Comparison of ENCODE assay signal across 21 cellular contexts in the genomic region with DNA sequence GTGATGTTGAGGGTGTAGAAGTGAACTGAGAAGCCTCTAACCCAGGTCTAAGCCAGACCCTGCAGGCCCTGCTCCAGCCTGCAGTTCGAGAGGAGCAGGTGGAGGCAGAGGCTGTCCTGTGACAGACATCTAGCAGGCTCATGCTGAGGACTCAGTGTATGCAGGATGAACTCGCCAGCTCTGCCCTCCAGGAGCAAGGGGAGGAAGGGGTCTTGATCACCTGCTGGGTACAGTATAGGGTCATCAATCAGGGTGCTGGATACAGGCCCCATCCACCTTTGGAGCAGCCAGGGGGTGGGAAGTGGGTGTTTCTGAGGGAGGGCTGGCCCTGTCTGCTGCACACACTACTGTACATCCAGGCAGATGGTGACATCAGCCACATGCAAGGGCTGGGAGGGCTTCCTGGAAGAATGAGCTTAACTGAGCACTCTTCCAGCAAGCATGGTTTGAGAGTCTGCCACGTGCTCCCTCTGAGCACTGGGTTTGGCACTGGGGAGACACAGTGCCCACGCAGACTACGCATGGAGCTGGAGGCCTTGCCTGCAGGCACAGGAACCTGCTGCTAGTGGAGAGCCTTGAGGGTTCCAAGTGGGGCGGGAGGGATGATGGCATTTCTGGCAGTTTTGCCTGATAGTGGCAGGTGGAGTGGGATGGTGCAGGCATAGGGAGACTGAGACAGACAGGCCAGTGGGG. TPM values are rescaled to one million over a fixed set of nuclear protein-coding genes. Genes with fewer than 3 reads are reported as not detected.
"Had no signal": no experiment of that assay in that cellular context is flagged by ENCODE, and none has a peak within 500 bp of the region (broad histone marks: within the 10 kb centered on the region; RNA-seq: fewer than 3 reads in every experiment).

No MANE protein-coding gene starts in this region.

- H3K4me1 Mint-ChIP-seq: activated naive CD8-positive, alpha-beta T cell treated with anti-CD3 and anti-CD28 coated beads for 36 hours had no signal

- H3K4me3 Mint-ChIP-seq: activated CD4-positive, alpha-beta T cell treated with anti-CD3 and anti-CD28 coated beads, Interleukin-2, amount 10 ng/mL, durations not matched to agents 24 days and 14 days; activated naive CD8-positive, alpha-beta T cell treated with anti-CD3 and anti-CD28 coated beads for 36 hours; activated T-cell treated with anti-CD3 and anti-CD28 coated beads, Interleukin-2, amount 50 U/mL, for 72 hours; dendritic cell treated with granulocyte-macrophage colony-stimulating factor and Interleukin-4, amounts not matched to agents 40 ng/mL and 50 ng/mL, for 4 days; effector memory CD8-positive, alpha-beta T cell had no signal

- ATAC-seq: activated T-cell treated with anti-CD3 and anti-CD28 coated beads, Interleukin-2, amount 50 U/mL, for 72 hours; effector memory CD8-positive, alpha-beta T cell; gastrocnemius medialis; left lung had no signal

- H3K36me3 ChIP-seq: gastrocnemius medialis, left lung, right atrium auricular region, transverse colon had no signal

- DNase-seq: activated CD4-positive, alpha-beta T cell treated with anti-CD3 and anti-CD28 coated beads, Interleukin-2, amount 10 ng/mL, durations not matched to agents 24 days and 14 days; activated CD4-positive, CD25-positive, alpha-beta regulatory T cell; activated CD8-positive, alpha-beta memory T cell treated with anti-CD3 and anti-CD28 coated beads, Interleukin-2, amount 50 U/mL, for 48 hours; activated naive CD8-positive, alpha-beta T cell treated with anti-CD3 and anti-CD28 coated beads for 36 hours; activated T-cell treated with anti-CD3 and anti-CD28 coated beads, Interleukin-2, amount 50 U/mL, for 72 hours; effector memory CD8-positive, alpha-beta T cell; gastrocnemius medialis; islet precursor cell; left lung; mammary epithelial cell; naive B cell; stimulated activated CD4-positive, alpha-beta T cell treated with anti-CD3 and anti-CD28 coated beads, Interleukin-4, amount 100 ng/mL, for 24 hours; stimulated activated naive CD4-positive, alpha-beta T cell; SW 1271; transverse colon had no signal

- H3K36me3 Mint-ChIP-seq: activated naive CD8-positive, alpha-beta T cell treated with anti-CD3 and anti-CD28 coated beads for 36 hours; naive B cell had no signal

- H3K27ac Mint-ChIP-seq: activated CD4-positive, alpha-beta T cell treated with anti-CD3 and anti-CD28 coated beads, Interleukin-2, amount 10 ng/mL, durations not matched to agents 24 days and 14 days; activated naive CD8-positive, alpha-beta T cell treated with anti-CD3 and anti-CD28 coated beads for 36 hours; activated T-cell treated with anti-CD3 and anti-CD28 coated beads, Interleukin-2, amount 50 U/mL, for 72 hours; dendritic cell treated with granulocyte-macrophage colony-stimulating factor and Interleukin-4, amounts not matched to agents 40 ng/mL and 50 ng/mL, for 4 days; effector memory CD8-positive, alpha-beta T cell had no signal

- H3K27me3 ChIP-seq: right atrium auricular region had no signal

- H3K9me3 ChIP-seq: gastrocnemius medialis, left lung, right atrium auricular region, transverse colon had no signal

- H3K27ac ChIP-seq: gastrocnemius medialis, left lung, right atrium auricular region, skin epidermis, transverse colon had no signal

- H3K9me3 Mint-ChIP-seq: activated CD4-positive, alpha-beta T cell treated with anti-CD3 and anti-CD28 coated beads, Interleukin-2, amount 10 ng/mL, durations not matched to agents 24 days and 14 days; activated naive CD8-positive, alpha-beta T cell treated with anti-CD3 and anti-CD28 coated beads for 36 hours; activated T-cell treated with anti-CD3 and anti-CD28 coated beads, Interleukin-2, amount 50 U/mL, for 72 hours; dendritic cell treated with granulocyte-macrophage colony-stimulating factor and Interleukin-4, amounts not matched to agents 40 ng/mL and 50 ng/mL, for 4 days; effector memory CD8-positive, alpha-beta T cell; naive B cell had no signal

- H3K4me3 ChIP-seq: gastrocnemius medialis, left lung, right atrium auricular region, skin epidermis, transverse colon had no signal

RNA-seq across cellular contexts. Expression of a gene that starts 12.4 kb away (rescaled TPM):
- total RNA-seq: epithelial cell of proximal tubule, gastrocnemius medialis had no signal

RNA-seq across cellular contexts. Expression of a gene that starts 27.8 kb away (rescaled TPM):
- total RNA-seq: activated CD4-positive, alpha-beta T cell treated with anti-CD3 and anti-CD28 coated beads, Interleukin-2, amount 10 ng/mL, durations not matched to agents 24 days and 14 days; cerebellum; gastrocnemius medialis; subcutaneous adipose tissue had no signal
